ENCODE assay signal across 12 cellular contexts in the genomic region with DNA sequence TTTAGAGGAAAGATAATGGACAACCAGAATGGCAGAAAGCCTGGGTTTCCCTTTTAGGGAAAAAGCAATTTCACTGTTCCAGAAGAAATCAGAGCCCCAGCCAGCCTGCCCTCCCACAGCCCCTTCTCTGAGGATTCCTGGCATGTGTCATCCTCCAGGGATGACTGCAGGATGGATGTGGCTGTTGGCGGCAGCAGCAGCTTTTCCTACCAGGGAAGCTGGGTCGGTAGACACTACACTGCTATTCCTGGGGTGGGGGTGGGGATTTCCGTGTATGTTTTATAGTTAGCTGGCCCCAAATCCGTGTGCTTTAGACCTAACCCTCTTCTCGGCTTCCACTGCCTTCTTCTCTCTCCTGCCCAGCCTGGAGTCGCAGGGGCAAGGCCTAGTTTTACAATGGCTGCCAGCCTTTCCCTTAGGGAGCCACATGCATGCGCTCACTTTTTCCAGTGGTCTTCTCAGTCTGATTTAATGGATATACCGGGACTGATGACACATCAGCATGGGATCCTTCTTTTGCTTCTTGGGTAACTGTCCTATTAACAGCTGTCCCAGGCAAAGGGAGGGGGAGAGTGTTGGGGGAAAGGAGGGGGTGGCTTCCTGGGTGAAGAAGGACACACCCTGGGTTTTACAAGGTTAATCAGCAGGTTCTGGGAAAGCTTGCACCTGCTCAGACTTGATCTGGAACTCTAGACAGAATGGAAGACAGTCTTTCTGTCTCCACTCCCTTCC. TPM values are rescaled to one million over a fixed set of nuclear protein-coding genes. Genes with fewer than 3 reads are reported as not detected.
DNase-seq lines count a peak whose midpoint lies in the region; ATAC-seq and TF ChIP-seq lines count a peak whose summit lies in the region.
"Had no signal": no experiment of that assay in that cellular context is flagged by ENCODE, and none has a peak within 500 bp of the region (broad histone marks: within the 10 kb centered on the region; RNA-seq: fewer than 3 reads in every experiment).

No MANE protein-coding gene starts in this region.

- peak overlapping the region; percentile 3 to 26 for H3K27ac ChIP-seq in right atrium auricular region
- peak overlapping the region; percentile 77 for H3K27ac ChIP-seq in mesodermal cell (ENCODE audit: low read depth, low read length, severe bottlenecking)
- peak overlapping the region; percentile 99 for H3K27ac ChIP-seq in vagina

- DNase-seq in right atrium auricular region (ENCODE audit: low spot score) = no peak
- DNase-seq in Right ventricle myocardium superior = no peak
- no peak for DNase-seq in activated CD8-positive, alpha-beta T cell treated with anti-CD3 and anti-CD28 coated beads, Interleukin-2, amount 10 ng/mL, durations not matched to agents 7 days and 5 days
- no peak for DNase-seq in vagina (ENCODE audit: extremely low spot score in 2 of 2)
- DNase-seq in AG20443 (ENCODE audit: low spot score) = no peak
- DNase-seq: activated naive CD8-positive, alpha-beta T cell treated with anti-CD3 and anti-CD28 coated beads, Interleukin-2, amount 10 ng/mL, durations not matched to agents 7 days and 5 days; CD4-positive, alpha-beta memory T cell; midbrain had no signal

- intact Hi-C loops in Right ventricle myocardium superior (cut with DNase I) = no loop called here
- intact Hi-C loops in vagina (cut with DNase I) = no loop called here

- ATAC-seq in Right ventricle myocardium superior (ENCODE audit: poor library complexity) (no peak), HG02623 (IDR thresholded peaks at IDR 0.05; ENCODE audit: unreplicated experiment) (no peak), GM21717 (IDR thresholded peaks at IDR 0.05; ENCODE audit: unreplicated experiment) (no peak)
- no peak for ATAC-seq in activated CD8-positive, alpha-beta T cell treated with anti-CD3 and anti-CD28 coated beads, Interleukin-2, amount 10 ng/mL, durations not matched to agents 7 days and 5 days

- no peak for TF ChIP-seq POLR2A in vagina (IDR thresholded peaks at IDR 0.05)

- no peaks in the 10 kb centered on the region for H3K36me3 ChIP-seq in right atrium auricular region
- H3K36me3 ChIP-seq in mesodermal cell (ENCODE audit: control insufficient read depth, insufficient read depth, low read length) = peaks cover 1% of the 10 kb centered on the region
- no peaks in the 10 kb centered on the region for H3K36me3 ChIP-seq in vagina

- peaks cover 2% of the 10 kb centered on the region for H3K27me3 Mint-ChIP-seq in activated CD8-positive, alpha-beta T cell treated with anti-CD3 and anti-CD28 coated beads, Interleukin-2, amount 10 ng/mL, durations not matched to agents 7 days and 5 days (ENCODE audit: low read depth)

- H3K9me3 Mint-ChIP-seq in activated CD8-positive, alpha-beta T cell treated with anti-CD3 and anti-CD28 coated beads, Interleukin-2, amount 10 ng/mL, durations not matched to agents 7 days and 5 days (ENCODE audit: insufficient read depth) = no peaks in the 10 kb centered on the region
- H3K9me3 Mint-ChIP-seq: activated naive CD8-positive, alpha-beta T cell treated with anti-CD3 and anti-CD28 coated beads, Interleukin-2, amount 10 ng/mL, durations not matched to agents 7 days and 5 days; T-helper 1 cell treated with Interleukin-12 subunit alpha and Interleukin-12 subunit beta and Interleukin-4 antibody, amounts not matched to agents 30 μg/mL and 1 μg/mL, for 36 hours had no signal

- H3K4me1 ChIP-seq in right atrium auricular region (peaks cover 0 to 31% of the 10 kb centered on the region in 2 donors), mesodermal cell (ENCODE audit: control insufficient read depth, insufficient read depth, low read length, poor library complexity, severe bottlenecking) (peaks cover 35% of the 10 kb centered on the region), vagina (peaks cover 40% of the 10 kb centered on the region)

- POLR2A ChIA-PET in activated CD8-positive, alpha-beta T cell treated with anti-CD3 and anti-CD28 coated beads, Interleukin-2, amount 10 ng/mL, durations not matched to agents 7 days and 5 days (lab: Charles Lee) = interaction anchor here (0.7 kb wide), 1 partner anchor 8 kb away, joined by 3 read pairs; a partner anchor contains a TSS

- no peak overlapping the region for H3K4me3 ChIP-seq in right atrium auricular region
- H3K4me3 ChIP-seq in mesodermal cell (ENCODE audit: extremely low read depth, insufficient read depth, low read length, poor library complexity, severe bottlenecking) = no peak overlapping the region
- no peak overlapping the region for H3K4me3 ChIP-seq in vagina

- TF ChIP-seq CTCF in right atrium auricular region (IDR thresholded peaks at IDR 0.05) (no peak), vagina (IDR thresholded peaks at IDR 0.05) (no peak)

- peaks cover 14% of the 10 kb centered on the region for H3K36me3 Mint-ChIP-seq in activated CD8-positive, alpha-beta T cell treated with anti-CD3 and anti-CD28 coated beads, Interleukin-2, amount 10 ng/mL, durations not matched to agents 7 days and 5 days (ENCODE audit: low read depth)

- H3K27ac Mint-ChIP-seq in activated CD8-positive, alpha-beta T cell treated with anti-CD3 and anti-CD28 coated beads, Interleukin-2, amount 10 ng/mL, durations not matched to agents 7 days and 5 days = peak overlapping the region; percentile 10
- H3K27ac Mint-ChIP-seq: activated naive CD8-positive, alpha-beta T cell treated with anti-CD3 and anti-CD28 coated beads, Interleukin-2, amount 10 ng/mL, durations not matched to agents 7 days and 5 days had no signal

- no peaks in the 10 kb centered on the region for H3K9me3 ChIP-seq in right atrium auricular region
- no peaks in the 10 kb centered on the region for H3K9me3 ChIP-seq in mesodermal cell (ENCODE audit: control insufficient read depth, low read length)
- no peaks in the 10 kb centered on the region for H3K9me3 ChIP-seq in vagina

- CTCF ChIA-PET in activated CD8-positive, alpha-beta T cell treated with anti-CD3 and anti-CD28 coated beads, Interleukin-2, amount 10 ng/mL, durations not matched to agents 7 days and 5 days (lab: Charles Lee) = interaction anchor here (1.1 to 10.9 kb wide), 5 partner anchors 9 to 29 kb away, joined by 4 to 113 read pairs (median 24); no protein-coding TSS in a partner anchor

- 66 to 73% methylated on average over 6 of the region's 8 CpGs for whole genome bisulfite sequencing in mesodermal cell (ENCODE audit: insufficient coverage in 2 of 2), 2 experiments

- H3K27me3 ChIP-seq in right atrium auricular region (no peaks in the 10 kb centered on the region), vagina (no peaks in the 10 kb centered on the region)

- peaks cover 38% of the 10 kb centered on the region for H3K4me1 Mint-ChIP-seq in activated CD8-positive, alpha-beta T cell treated with anti-CD3 and anti-CD28 coated beads, Interleukin-2, amount 10 ng/mL, durations not matched to agents 7 days and 5 days (ENCODE audit: low read depth)

- H3K4me3 Mint-ChIP-seq in activated CD8-positive, alpha-beta T cell treated with anti-CD3 and anti-CD28 coated beads, Interleukin-2, amount 10 ng/mL, durations not matched to agents 7 days and 5 days = peak overlapping the region; percentile 32

RNA-seq across cellular contexts. Expression of a gene that starts 2.7 kb away (rescaled TPM):
- total RNA-seq in right atrium auricular region (100 to 1,000 TPM; 271 to 418 TPM), Right ventricle myocardium superior (911 TPM), vagina (190 TPM)
- total RNA-seq in activated CD8-positive, alpha-beta T cell treated with anti-CD3 and anti-CD28 coated beads, Interleukin-2, amount 10 ng/mL, durations not matched to agents 7 days and 5 days = 10 to 100 TPM; 44.1 to 50.7 TPM
- polyA plus RNA-seq in mesodermal cell (2013, experiment 1 of 2) = 143 TPM
- polyA plus RNA-seq in mesodermal cell (2013, experiment 2 of 2) = 107 TPM

RNA-seq across cellular contexts. Expression of a gene that starts 7.8 kb away (rescaled TPM):
- total RNA-seq in right atrium auricular region (10 to 100 TPM; 43.5 to 48.1 TPM), Right ventricle myocardium superior (49.2 TPM), vagina (34.4 TPM)
- 1 to 10 TPM; 5.1 to 5.5 TPM for total RNA-seq in activated CD8-positive, alpha-beta T cell treated with anti-CD3 and anti-CD28 coated beads, Interleukin-2, amount 10 ng/mL, durations not matched to agents 7 days and 5 days
- polyA plus RNA-seq in mesodermal cell (2013, experiment 1 of 2) = 5.7 TPM
- 8.0 TPM for polyA plus RNA-seq in mesodermal cell (2013, experiment 2 of 2)

RNA-seq across cellular contexts. Expression of a gene that starts 55.8 kb away (rescaled TPM):
- total RNA-seq in right atrium auricular region = 10 to 100 TPM; 18.3 to 22.1 TPM
- 31.7 TPM for total RNA-seq in Right ventricle myocardium superior
- total RNA-seq in activated CD8-positive, alpha-beta T cell treated with anti-CD3 and anti-CD28 coated beads, Interleukin-2, amount 10 ng/mL, durations not matched to agents 7 days and 5 days = 10 to 100 TPM; 68.2 to 70.3 TPM
- polyA plus RNA-seq in mesodermal cell (2013, experiment 1 of 2) = 146 TPM
- polyA plus RNA-seq in mesodermal cell (2013, experiment 2 of 2) = 152 TPM
- 43.5 TPM for total RNA-seq in vagina

Comparison
In these comparisons a context has a peak if more than half of its experiments do, and no peak if none do; other contexts are left out.
1. H3K27ac ChIP-seq: peak in every context shown above with its lines; median percentile 99 in vagina; 77 in mesodermal cell; 14 in right atrium auricular region.